ENCODE assay signal across 8 cellular contexts in genomic region chr12:106986625-106987389, GRCh38. TPM values are rescaled to one million over a fixed set of nuclear protein-coding genes. Genes with fewer than 3 reads are reported as not detected.
DNase-seq lines count a peak whose midpoint lies in the region; ATAC-seq and TF ChIP-seq lines count a peak whose summit lies in the region.

Gene MTERF2, minus strand, starts transcription at chr12:106987146. Its CDS starts 8,432 bp downstream, at chr12:106978714.

- intact Hi-C loops in adrenal gland (cut with DNase I) (no loop called here), heart left ventricle (cut with DNase I) (loop anchor here in 7 of 10 donors (1.0 to 10.0 kb wide), 9 partner anchors 30 to 108 kb away; partner anchors contain the start of genes CRY1 (in 6 of the 7) and TMEM263 (in 2 of the 7)), transverse colon (cut with DNase I; ENCODE audit: low total_unique reads) (no loop called here)

- H3K4me1 ChIP-seq in adrenal gland (replicated peaks in 1 of 2) (peaks cover 12 to 21% of the 10 kb centered on the region in 2 donors), heart left ventricle (peaks cover 4 to 34% (median 17%) of the 10 kb centered on the region in 12 donors), transverse colon (peaks cover 5 to 30% (median 17%) of the 10 kb centered on the region in 4 donors)

- no peak for TF ChIP-seq CTCF in GM10266 (IDR thresholded peaks at IDR 0.05; ENCODE audit: control insufficient read depth, insufficient read depth, low read depth, missing control alignments)
- peak in 2 of 6 experiments; percentile 2 to 10 for TF ChIP-seq CTCF in adrenal gland (IDR thresholded peaks at IDR 0.05)
- TF ChIP-seq CTCF in heart left ventricle (IDR thresholded peaks at IDR 0.05), result peak in 2 of 12 donors; percentile 11 to 16
- TF ChIP-seq CTCF in transverse colon (IDR thresholded peaks at IDR 0.05), result peak in 2 of 5 experiments; percentile 4 to 26

- TF ChIP-seq POLR2A in adrenal gland (IDR thresholded peaks at IDR 0.05), result peak; percentile 79 to 90
- TF ChIP-seq POLR2A in heart left ventricle (IDR thresholded peaks at IDR 0.05), result peak in 1 of 2 donors; percentile 93
- peak; percentile 68 for TF ChIP-seq POLR2A in transverse colon (IDR thresholded peaks at IDR 0.05)

- ATAC-seq in HG02623 (IDR thresholded peaks at IDR 0.05; ENCODE audit: unreplicated experiment) (peak; percentile 91), heart left ventricle (peak; percentile 98 to 99 (median 99))

- H3K27ac ChIP-seq in adrenal gland, result peak within 1 kb of the TSS; percentile 56 to 92 (median 86)
- H3K27ac ChIP-seq in heart left ventricle, result peak within 1 kb of the TSS; percentile 78 to 96 (median 90)
- H3K27ac ChIP-seq in transverse colon, result peak within 1 kb of the TSS; percentile 88 to 92 (median 90)

- H3K27me3 ChIP-seq in adrenal gland, result no peaks in the 10 kb centered on the region
- H3K27me3 ChIP-seq in heart left ventricle, result no peaks in the 10 kb centered on the region
- no peaks in the 10 kb centered on the region for H3K27me3 ChIP-seq in transverse colon

- WGBS in adrenal gland, 4 donors, result 0 to 1% (median 0%) methylated on average over 17 to 50 of the region's 50 CpGs
- 0% methylated on average over 36 to 50 of the region's 50 CpGs for WGBS in heart left ventricle, 4 donors
- WGBS in transverse colon (ENCODE audit: low coverage in 1 of 2), 2 donors, result 0% methylated on average over 5 to 37 of the region's 50 CpGs

- in situ Hi-C loops in transverse colon (cut with MboI; ENCODE audit: low pct_ligation_motif_present in 1 of 4, low pct_unique_long_range_greater_than_20kb in 1 of 4, low sequenced_read_pairs in 3 of 4), result no loop called here

- no peak for TF ChIP-seq EP300 in transverse colon (IDR thresholded peaks at IDR 0.05; ENCODE audit: low read depth)

- DNase-seq in GM10266 (ENCODE audit: extremely low spot score), result peak; percentile 89
- peak; percentile 96 for DNase-seq in NCI-H1105 (lab: John Stamatoyannopoulos, UW)
- peak; percentile 72 for DNase-seq in T follicular helper cell (ENCODE audit: low read depth)
- peak; percentile 92 to 97 (median 95) for DNase-seq in adrenal gland
- DNase-seq in heart left ventricle, result peak; percentile 94 to 96 (median 95)
- DNase-seq in pons (ENCODE audit: low spot score), result peak; percentile 95
- peak; percentile 92 for DNase-seq in transverse colon

- H3K4me3 ChIP-seq in adrenal gland (peak within 1 kb of the TSS; percentile 7 to 80 (median 63)), heart left ventricle (peak within 1 kb of the TSS; percentile 61 to 85 (median 71)), transverse colon (peak within 1 kb of the TSS; percentile 49 to 78 (median 60))

- H3K36me3 ChIP-seq in adrenal gland (replicated peaks in 1 of 2) (peaks cover 0 to 9% of the 10 kb centered on the region in 2 donors), heart left ventricle (peaks cover 0 to 27% (median 13%) of the 10 kb centered on the region in 9 donors), transverse colon (no peaks in the 10 kb centered on the region)

- H3K9me3 ChIP-seq in adrenal gland (replicated peaks in 1 of 3) (no peaks in the 10 kb centered on the region), heart left ventricle (no peaks in the 10 kb centered on the region), transverse colon (no peaks in the 10 kb centered on the region)

RNA-seq across cellular contexts. Expression of gene MTERF2, which starts in this region (rescaled TPM):
- 10 to 100 TPM; 10.2 to 55.1 (median 27.7) TPM for total RNA-seq in adrenal gland
- 10 to 100 TPM; 27.8 to 85.0 (median 38.3) TPM for polyA plus RNA-seq in adrenal gland
- total RNA-seq in heart left ventricle, result 10 to 100 TPM; 14.9 to 46.1 (median 27.8) TPM
- 10 to 100 TPM; 18.9 to 34.4 TPM for polyA plus RNA-seq in heart left ventricle
- 10 to 100 TPM in 1 of 4 donors, 1 to 10 TPM in 3; 3.0 to 14.8 (median 8.7) TPM for total RNA-seq in transverse colon

Comparison
In these comparisons a context has a peak if more than half of its experiments do, and no peak if none do; other contexts are left out.
1. Peak in every context shown above with its lines: DNase-seq, ATAC-seq, H3K4me3 ChIP-seq and H3K27ac ChIP-seq.
2. intact Hi-C loops: an anchor here in heart left ventricle (1.0 to 10.0 kb wide); none called in adrenal gland and transverse colon.